ENCODE assay signal across 1 cellular context in the genomic region with DNA sequence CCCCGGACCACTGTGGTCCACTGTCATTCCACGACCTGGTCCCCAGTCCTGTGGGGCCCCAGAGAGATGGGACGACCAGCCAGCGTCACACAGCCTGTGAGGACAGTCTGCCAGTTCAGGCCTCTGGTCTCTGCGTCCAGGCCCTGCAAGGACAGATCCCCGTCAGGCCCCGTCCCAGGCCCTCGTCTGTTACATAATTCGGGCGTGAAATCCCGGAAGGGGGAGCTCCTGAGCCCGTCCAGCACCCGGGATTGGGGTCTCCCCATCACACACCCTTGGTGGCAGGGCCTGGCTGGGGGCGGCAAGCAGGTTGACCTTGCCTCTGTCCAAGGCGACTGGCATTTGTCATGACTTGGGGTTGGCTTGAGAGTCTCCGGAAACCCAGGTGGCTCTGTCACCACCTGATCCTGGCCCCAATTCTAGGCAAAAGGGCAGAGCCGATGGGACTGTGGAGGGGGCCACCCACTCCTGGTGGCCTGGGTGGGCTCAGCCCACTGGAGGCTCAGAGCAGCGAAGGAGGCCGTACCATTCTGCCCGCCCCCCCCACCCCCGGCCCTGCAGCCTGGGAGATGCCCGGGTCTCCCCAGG.
TF ChIP-seq lines count a peak whose summit lies in the region.

No MANE protein-coding gene starts in this region.

TF ChIP-seq in H1, 55 proteins besides CTCF, POLR2A, EP300 and RAD21:
- no peak for TF ChIP-seq SP1 (IDR thresholded peaks at IDR 0.05; ENCODE audit: low read depth, low read length)
- TF ChIP-seq, protein P1, sequence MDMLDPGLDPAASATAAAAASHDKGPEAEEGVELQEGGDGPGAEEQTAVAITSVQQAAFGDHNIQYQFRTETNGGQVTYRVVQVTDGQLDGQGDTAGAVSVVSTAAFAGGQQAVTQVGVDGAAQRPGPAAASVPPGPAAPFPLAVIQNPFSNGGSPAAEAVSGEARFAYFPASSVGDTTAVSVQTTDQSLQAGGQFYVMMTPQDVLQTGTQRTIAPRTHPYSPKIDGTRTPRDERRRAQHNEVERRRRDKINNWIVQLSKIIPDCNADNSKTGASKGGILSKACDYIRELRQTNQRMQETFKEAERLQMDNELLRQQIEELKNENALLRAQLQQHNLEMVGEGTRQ (IDR thresholded peaks at IDR 0.05; ENCODE audit: low read length): no peak
